11 cellular contexts compared by ENCODE assay signal in the genomic region with DNA sequence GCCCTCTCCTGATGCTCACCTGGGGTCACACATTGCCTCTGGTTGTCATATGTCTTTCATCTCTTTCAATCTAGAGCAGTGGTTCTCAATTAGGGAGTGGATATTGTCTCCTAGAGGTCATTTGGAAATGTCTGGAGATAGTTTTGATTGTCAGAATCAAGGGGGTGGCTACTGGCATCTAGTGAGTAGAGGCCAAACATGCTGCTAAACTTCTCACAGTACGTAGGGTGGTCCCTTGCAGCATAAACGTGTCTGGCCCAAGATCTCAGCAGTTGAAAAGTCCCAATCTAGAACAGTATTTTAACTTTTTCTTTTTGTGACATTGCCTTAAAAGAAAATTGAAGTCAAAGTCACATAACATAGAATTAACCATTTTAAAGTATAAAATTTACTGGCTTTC. TPM values are rescaled to one million over a fixed set of nuclear protein-coding genes. Genes with fewer than 3 reads are reported as not detected.
DNase-seq lines count a peak whose midpoint lies in the region; ATAC-seq and TF ChIP-seq lines count a peak whose summit lies in the region.
"Had no signal": no experiment of that assay in that cellular context is flagged by ENCODE, and none has a peak within 500 bp of the region (broad histone marks: within the 10 kb centered on the region; RNA-seq: fewer than 3 reads in every experiment).

No MANE protein-coding gene starts in this region.

- H3K36me3 ChIP-seq in muscle layer of duodenum (ENCODE audit: control insufficient read depth in 1 of 2, insufficient read depth in 2 of 2, low read length in 2 of 2) = peaks cover 13 to 15% of the 10 kb centered on the region in 2 donors
- H3K36me3 ChIP-seq in brain microvascular endothelial cell (replicated peaks) = peaks cover 9% of the 10 kb centered on the region

- peak overlapping the region; percentile 81 for H3K27ac Mint-ChIP-seq in CD4-positive, alpha-beta T cell
- H3K27ac Mint-ChIP-seq in activated CD4-positive, alpha-beta memory T cell treated with anti-CD3 and anti-CD28 coated beads for 36 hours = peak overlapping the region; percentile 67

- no peaks in the 10 kb centered on the region for H3K9me3 Mint-ChIP-seq in CD4-positive, alpha-beta T cell
- no peaks in the 10 kb centered on the region for H3K9me3 Mint-ChIP-seq in activated CD4-positive, alpha-beta memory T cell treated with anti-CD3 and anti-CD28 coated beads for 36 hours

- peaks cover 77% of the 10 kb centered on the region for H3K4me1 Mint-ChIP-seq in CD4-positive, alpha-beta T cell (ENCODE audit: low read depth)
- peaks cover 51% of the 10 kb centered on the region for H3K4me1 Mint-ChIP-seq in activated CD4-positive, alpha-beta memory T cell treated with anti-CD3 and anti-CD28 coated beads for 36 hours (ENCODE audit: low read depth)

- H3K4me3 Mint-ChIP-seq in CD4-positive, alpha-beta T cell = peak overlapping the region; percentile 55
- H3K4me3 Mint-ChIP-seq in activated CD4-positive, alpha-beta memory T cell treated with anti-CD3 and anti-CD28 coated beads for 36 hours = peak overlapping the region; percentile 10

- POLR2A ChIA-PET in CD4-positive, alpha-beta T cell (lab: Charles Lee) = interaction anchor here (1.3 kb wide), 1 partner anchor 20 kb away, joined by 3 read pairs; no protein-coding TSS in a partner anchor
- POLR2A ChIA-PET in activated CD4-positive, alpha-beta memory T cell treated with anti-CD3 and anti-CD28 coated beads for 36 hours (lab: Charles Lee) = no interaction called here

- no peak for TF ChIP-seq CTCF in CD4-positive, alpha-beta T cell (IDR thresholded peaks at IDR 0.05)
- no peak for TF ChIP-seq CTCF in brain microvascular endothelial cell (IDR thresholded peaks at IDR 0.05; ENCODE audit: low read depth, low read length, missing control alignments)

- no peaks in the 10 kb centered on the region for H3K9me3 ChIP-seq in CD4-positive, alpha-beta T cell (ENCODE audit: control insufficient read depth, low read length)
- H3K9me3 ChIP-seq in muscle layer of duodenum (ENCODE audit: control insufficient read depth in 1 of 2, low read length in 2 of 2) = no peaks in the 10 kb centered on the region
- H3K9me3 ChIP-seq: Caco-2, SJSA1 had no signal

- in situ Hi-C loops in brain microvascular endothelial cell (cut with HindIII; ENCODE audit: low pct_ligation_motif_present, low sequenced_read_pairs) = no loop called here

- H3K4me1 ChIP-seq in muscle layer of duodenum (ENCODE audit: control insufficient read depth in 1 of 2, insufficient read depth in 2 of 2, low read length in 2 of 2) = peaks cover 9 to 22% of the 10 kb centered on the region in 2 donors

- H3K27ac ChIP-seq in CD4-positive, alpha-beta T cell (ENCODE audit: low read depth, low read length) = no peak overlapping the region
- H3K27ac ChIP-seq in muscle layer of duodenum (ENCODE audit: low read length) (peak overlapping the region; percentile 5), brain microvascular endothelial cell (no peak overlapping the region)
- H3K27ac ChIP-seq: SJSA1 had no signal

- H3K36me3 Mint-ChIP-seq in CD4-positive, alpha-beta T cell (ENCODE audit: low read depth) = peaks cover 50% of the 10 kb centered on the region
- H3K36me3 Mint-ChIP-seq in activated CD4-positive, alpha-beta memory T cell treated with anti-CD3 and anti-CD28 coated beads for 36 hours = peaks cover 16% of the 10 kb centered on the region

- H3K27me3 Mint-ChIP-seq in CD4-positive, alpha-beta T cell = no peaks in the 10 kb centered on the region
- no peaks in the 10 kb centered on the region for H3K27me3 Mint-ChIP-seq in activated CD4-positive, alpha-beta memory T cell treated with anti-CD3 and anti-CD28 coated beads for 36 hours

- intact Hi-C loops in CD4-positive, alpha-beta T cell (cut with DNase I, micrococcal nuclease) = no loop called here
- intact Hi-C loops in activated CD4-positive, alpha-beta memory T cell treated with anti-CD3 and anti-CD28 coated beads for 36 hours (cut with micrococcal nuclease) = loop anchor here (1.0 to 10.0 kb wide), 4 partner anchors 20 to 107 kb away; no protein-coding TSS in a partner anchor

- CTCF ChIA-PET in CD4-positive, alpha-beta T cell (lab: Charles Lee) = no interaction called here
- CTCF ChIA-PET in activated CD4-positive, alpha-beta memory T cell treated with anti-CD3 and anti-CD28 coated beads for 36 hours (lab: Charles Lee) = no interaction called here

- no peak for DNase-seq in CD4-positive, alpha-beta T cell
- DNase-seq in activated CD4-positive, alpha-beta memory T cell treated with anti-CD3 and anti-CD28 coated beads for 36 hours = no peak
- DNase-seq in NCI-H2107 treated with DMSO at 0.1 percent for 48 hours (lab: John Stamatoyannopoulos, UW; ENCODE audit: unreplicated experiment) (no peak), brain microvascular endothelial cell (no peak), NOMO-1 treated with DMSO at 0.1 percent for 48 hours (lab: John Stamatoyannopoulos, UW; ENCODE audit: unreplicated experiment) (no peak)
- DNase-seq: Caco-2, NCI-H446 had no signal

- no peaks in the 10 kb centered on the region for H3K27me3 ChIP-seq in CD4-positive, alpha-beta T cell (ENCODE audit: control insufficient read depth, insufficient read depth, low read length)
- no peaks in the 10 kb centered on the region for H3K27me3 ChIP-seq in muscle layer of duodenum (ENCODE audit: low read depth, low read length)
- no peaks in the 10 kb centered on the region for H3K27me3 ChIP-seq in brain microvascular endothelial cell (replicated peaks)
- H3K27me3 ChIP-seq: SJSA1 had no signal

- H3K4me3 ChIP-seq in muscle layer of duodenum (ENCODE audit: low read depth in 1 of 2, low read length in 2 of 2) (no peak overlapping the region), brain microvascular endothelial cell (ENCODE audit: low read depth, low read length) (no peak overlapping the region)
- H3K4me3 ChIP-seq: SJSA1 had no signal

- no peak for ATAC-seq in CD4-positive, alpha-beta T cell (ENCODE audit: poor library complexity)
- ATAC-seq in GM21825 (IDR thresholded peaks at IDR 0.05; ENCODE audit: unreplicated experiment) (peak; percentile 5), HG02852 (IDR thresholded peaks at IDR 0.05; ENCODE audit: unreplicated experiment) (no peak)

RNA-seq across cellular contexts. Expression of gene SLC5A10, which starts 30.5 kb away (rescaled TPM):
- not detected for total RNA-seq in CD4-positive, alpha-beta T cell
- total RNA-seq in activated CD4-positive, alpha-beta memory T cell treated with anti-CD3 and anti-CD28 coated beads for 36 hours = not detected
